Comparison of ENCODE assay signal across 11 cellular contexts in the genomic region with DNA sequence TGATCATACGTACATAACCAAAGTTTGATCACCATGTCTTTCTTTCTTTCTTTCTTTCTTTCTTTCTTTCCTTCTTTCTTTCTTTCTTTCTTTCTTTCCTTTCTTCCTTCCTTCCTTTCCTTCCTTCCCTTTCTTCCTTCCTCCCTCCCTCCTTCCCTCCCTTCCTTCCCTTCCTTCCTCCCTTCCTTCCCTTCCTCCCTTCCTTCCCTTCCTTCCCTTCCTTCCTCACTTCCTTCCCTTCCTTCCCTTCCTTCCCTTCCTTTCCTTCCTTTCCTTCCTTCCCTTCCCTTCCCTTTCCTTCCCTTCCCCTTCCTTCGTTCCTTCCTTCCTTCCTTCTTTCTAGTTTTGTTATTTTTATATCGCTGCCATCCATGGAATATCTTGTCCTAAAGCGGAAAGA.
"Had no signal": no experiment of that assay in that cellular context is flagged by ENCODE, and none has a peak within 500 bp of the region (broad histone marks: within the 10 kb centered on the region; RNA-seq: fewer than 3 reads in every experiment).

No MANE protein-coding gene starts in this region.

- H3K9ac ChIP-seq: GM23248 had no signal

- H3K27ac Mint-ChIP-seq: GM23338, H9, HFFc6 had no signal

- H3K27ac ChIP-seq: GM23248 had no signal

- H3K4me1 Mint-ChIP-seq: GM23338, H9 had no signal

- H3K9me3 ChIP-seq: HAP-1 had no signal

- H3K4me2 ChIP-seq: GM23338 had no signal

- H3K4me3 ChIP-seq: GM23248, GM23338, HAP-1 had no signal

- ATAC-seq: GM23338, HCT116 had no signal

- H3K4me1 ChIP-seq: HAP-1 had no signal

- H3K36me3 ChIP-seq: HAP-1 had no signal

- DNase-seq: GM23248, GOT3, H7, H9, HCEC 1CT, HFFc6 had no signal

- H3K9me3 Mint-ChIP-seq: GM23338, H9 had no signal

- H3K4me3 Mint-ChIP-seq: GM23338, H9, HFFc6 had no signal

- H2AFZ ChIP-seq: GM23248, GM23338 had no signal

- FAIRE-seq: H1, H54 had no signal
